Comparison of ENCODE assay signal across 30 cellular contexts in the genomic region with DNA sequence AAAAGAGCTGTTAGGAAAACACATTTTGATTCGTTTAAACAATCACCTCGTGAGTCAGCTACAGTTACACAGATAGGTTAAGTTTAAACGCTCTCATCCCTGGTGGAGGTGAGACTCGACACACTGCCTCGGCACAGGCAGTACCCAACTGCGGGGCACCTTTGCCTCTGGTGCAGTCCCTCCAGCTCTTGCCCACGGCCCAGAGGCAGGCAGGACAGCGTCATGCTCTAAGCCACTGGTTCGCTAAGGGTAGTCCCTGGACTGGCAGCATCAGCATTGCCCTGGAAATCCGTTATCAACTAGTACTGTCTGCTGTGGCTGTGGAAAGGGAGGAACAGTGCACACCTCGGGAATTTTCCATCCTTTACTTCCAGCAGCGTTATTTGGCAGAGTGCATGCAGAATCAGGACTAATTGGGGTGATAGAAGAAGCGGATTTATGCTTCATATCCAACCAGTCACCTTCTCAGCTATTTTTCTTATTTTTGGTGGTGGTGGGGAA. TPM values are rescaled to one million over a fixed set of nuclear protein-coding genes. Genes with fewer than 3 reads are reported as not detected.
"Had no signal": no experiment of that assay in that cellular context is flagged by ENCODE, and none has a peak within 500 bp of the region (broad histone marks: within the 10 kb centered on the region; RNA-seq: fewer than 3 reads in every experiment).

No MANE protein-coding gene starts in this region.

- H3K9me3 Mint-ChIP-seq: activated CD4-positive, alpha-beta memory T cell treated with anti-CD3 and anti-CD28 coated beads, Interleukin-2, amount 10 ng/mL, durations not matched to agents 7 days and 5 days; activated CD4-positive, alpha-beta T cell treated with anti-CD3 and anti-CD28 coated beads, Interleukin-2, amount 10 ng/mL, durations not matched to agents 7 days and 5 days; activated naive CD4-positive, alpha-beta T cell treated with anti-CD3 and anti-CD28 coated beads, Interleukin-2, amount 10 ng/mL, durations not matched to agents 7 days and 5 days; activated naive CD8-positive, alpha-beta T cell treated with anti-CD3 and anti-CD28 coated beads for 36 hours; activated T-cell treated with anti-CD3 and anti-CD28 coated beads, Interleukin-2, amount 50 U/mL, for 72 hours; activated T-helper 2 cell treated with anti-CD3 and anti-CD28 coated beads, Interferon-gamma antibody, Interleukin-2, Interleukin-4, amounts not matched to agents 10 μg/mL and 5 μg/mL and 100 μg/mL, durations not matched to agents 14 hours and 24 hours and 36 hours had no signal

- H3K4me3 Mint-ChIP-seq: activated CD4-positive, alpha-beta memory T cell treated with anti-CD3 and anti-CD28 coated beads, Interleukin-2, amount 10 ng/mL, durations not matched to agents 7 days and 5 days; activated CD4-positive, alpha-beta T cell treated with anti-CD3 and anti-CD28 coated beads, Interleukin-2, amount 10 ng/mL, durations not matched to agents 7 days and 5 days; activated naive CD4-positive, alpha-beta T cell treated with anti-CD3 and anti-CD28 coated beads, Interleukin-2, amount 10 ng/mL, durations not matched to agents 7 days and 5 days; activated naive CD8-positive, alpha-beta T cell treated with anti-CD3 and anti-CD28 coated beads for 36 hours; activated T-cell treated with anti-CD3 and anti-CD28 coated beads, Interleukin-2, amount 50 U/mL, for 72 hours had no signal

- DNase-seq: activated CD4-positive, alpha-beta memory T cell treated with anti-CD3 and anti-CD28 coated beads, Interleukin-2, amount 10 ng/mL, durations not matched to agents 7 days and 5 days; activated CD4-positive, alpha-beta T cell treated with anti-CD3 and anti-CD28 coated beads, Interleukin-2, amount 10 ng/mL, durations not matched to agents 7 days and 5 days; activated CD4-positive, CD25-positive, alpha-beta regulatory T cell; activated gamma-delta T cell treated with Interleukin-2 at 50 U/mL for 16 hours; activated naive CD4-positive, alpha-beta T cell treated with anti-CD3 and anti-CD28 coated beads, Interleukin-2, amount 10 ng/mL, durations not matched to agents 7 days and 5 days; activated naive CD8-positive, alpha-beta T cell treated with anti-CD3 and anti-CD28 coated beads for 36 hours; activated T-cell treated with anti-CD3 and anti-CD28 coated beads for 4 hours; activated T-cell treated with anti-CD3 and anti-CD28 coated beads, Interleukin-2, amount 50 U/mL, for 72 hours; brain microvascular endothelial cell; central memory CD4-positive, alpha-beta T cell; MV-4-11; NCI-H1092 treated with DMSO at 0.1 percent for 48 hours; NCI-H1417 treated with DMSO at 0.1 percent for 48 hours; NCI-H1694; NCI-H2029; NCI-H2107; NCI-H2171 treated with DMSO at 0.1 percent for 48 hours; NCI-H226; NCI-H526; NCI-H82; SHP77; T-helper 1 cell had no signal

- H3K27me3 Mint-ChIP-seq: activated CD4-positive, alpha-beta T cell treated with anti-CD3 and anti-CD28 coated beads, Interleukin-2, amount 10 ng/mL, durations not matched to agents 7 days and 5 days had no signal

- H3K27ac ChIP-seq: brain microvascular endothelial cell, coronary artery, VCaP had no signal

- H3K4me3 ChIP-seq: coronary artery had no signal

- H3K36me3 ChIP-seq: brain microvascular endothelial cell had no signal

- H3K27ac Mint-ChIP-seq: activated CD4-positive, alpha-beta memory T cell treated with anti-CD3 and anti-CD28 coated beads, Interleukin-2, amount 10 ng/mL, durations not matched to agents 7 days and 5 days; activated CD4-positive, alpha-beta T cell treated with anti-CD3 and anti-CD28 coated beads, Interleukin-2, amount 10 ng/mL, durations not matched to agents 7 days and 5 days; activated naive CD4-positive, alpha-beta T cell treated with anti-CD3 and anti-CD28 coated beads, Interleukin-2, amount 10 ng/mL, durations not matched to agents 7 days and 5 days; activated naive CD8-positive, alpha-beta T cell treated with anti-CD3 and anti-CD28 coated beads for 36 hours; activated T-cell treated with anti-CD3 and anti-CD28 coated beads, Interleukin-2, amount 50 U/mL, for 72 hours; activated T-helper 2 cell treated with anti-CD3 and anti-CD28 coated beads, Interferon-gamma antibody, Interleukin-2, Interleukin-4, amounts not matched to agents 10 μg/mL and 5 μg/mL and 100 μg/mL, durations not matched to agents 14 hours and 24 hours and 36 hours had no signal

- H3K36me3 Mint-ChIP-seq: activated naive CD8-positive, alpha-beta T cell treated with anti-CD3 and anti-CD28 coated beads for 36 hours had no signal

- ATAC-seq: activated T-cell treated with anti-CD3 and anti-CD28 coated beads, Interleukin-2, amount 50 U/mL, for 72 hours had no signal

RNA-seq across cellular contexts. Expression of a gene that starts 3.7 kb away (rescaled TPM):
- total RNA-seq: chondrocyte, MCF 10A, NCI-H460, OCI-LY7, RPMI7951 had no signal
